26 cellular contexts compared by ENCODE assay signal in genomic region chr11:102792604-102793003, GRCh38. TPM values are rescaled to one million over a fixed set of nuclear protein-coding genes. Genes with fewer than 3 reads are reported as not detected.
"Had no signal": no experiment of that assay in that cellular context is flagged by ENCODE, and none has a peak within 500 bp of the region (broad histone marks: within the 10 kb centered on the region; RNA-seq: fewer than 3 reads in every experiment).

No MANE protein-coding gene starts in this region.

- H3K4me1 ChIP-seq: heart left ventricle, psoas muscle had no signal

- H3K27me3 ChIP-seq: heart left ventricle had no signal

- ATAC-seq: heart left ventricle; left lobe of liver; naive thymus-derived CD8-positive, alpha-beta T cell; psoas muscle; sciatic nerve; stimulated activated naive B cell treated with anti-CD40 and anti-IgM and Interleukin-4, amounts not matched to agents 10 μg/mL and 1 μg/mL and 100 μg/mL, for 72 hours; stimulated activated naive CD8-positive, alpha-beta T cell treated with anti-CD3 and anti-CD28 coated beads, Interleukin-15, amount 100 ng/mL, for 72 hours had no signal

- DNase-seq: cortex of kidney; dorsolateral prefrontal cortex; effector CD8-positive, alpha-beta T cell; foreskin melanocyte; heart left ventricle; hypothalamus; kidney glomerular epithelial cell; mammary epithelial cell; naive thymus-derived CD8-positive, alpha-beta T cell; psoas muscle; stimulated activated CD4-positive, alpha-beta T cell treated with anti-CD3 and anti-CD28 coated beads, Interleukin-2, amount 100 ng/mL, for 24 hours; stimulated activated CD4-positive, alpha-beta T cell treated with anti-CD3 and anti-CD28 coated beads, Interleukin-4, amount 100 ng/mL, for 4 hours; stimulated activated naive B cell treated with anti-CD40 and anti-IgM and Interleukin-4, amounts not matched to agents 10 μg/mL and 1 μg/mL and 100 μg/mL, for 72 hours; stimulated activated naive CD8-positive, alpha-beta T cell treated with anti-CD3 and anti-CD28 coated beads, Interleukin-15, amount 100 ng/mL, for 72 hours; substantia nigra; trophoblast cell had no signal

- FAIRE-seq: islet of Langerhans had no signal

- H3K9me3 Mint-ChIP-seq: naive thymus-derived CD8-positive, alpha-beta T cell; stimulated activated naive B cell treated with anti-CD40 and anti-IgM and Interleukin-4, amounts not matched to agents 10 μg/mL and 1 μg/mL and 100 μg/mL, for 72 hours; stimulated activated naive CD8-positive, alpha-beta T cell treated with anti-CD3 and anti-CD28 coated beads, Interleukin-15, amount 100 ng/mL, for 72 hours had no signal

- H3K36me3 ChIP-seq: heart left ventricle, neutrophil had no signal

- H3K4me3 ChIP-seq: dorsolateral prefrontal cortex, heart left ventricle, psoas muscle had no signal

- H3K36me3 Mint-ChIP-seq: naive thymus-derived CD8-positive, alpha-beta T cell; stimulated activated naive B cell treated with anti-CD40 and anti-IgM and Interleukin-4, amounts not matched to agents 10 μg/mL and 1 μg/mL and 100 μg/mL, for 72 hours had no signal

- H3K27ac Mint-ChIP-seq: naive thymus-derived CD8-positive, alpha-beta T cell; stimulated activated naive B cell treated with anti-CD40 and anti-IgM and Interleukin-4, amounts not matched to agents 10 μg/mL and 1 μg/mL and 100 μg/mL, for 72 hours; stimulated activated naive CD8-positive, alpha-beta T cell treated with anti-CD3 and anti-CD28 coated beads, Interleukin-15, amount 100 ng/mL, for 72 hours had no signal

- H3K9me3 ChIP-seq: heart left ventricle, neutrophil, psoas muscle had no signal

- H3K4me1 Mint-ChIP-seq: naive thymus-derived CD8-positive, alpha-beta T cell had no signal

- H3K4me3 Mint-ChIP-seq: naive thymus-derived CD8-positive, alpha-beta T cell; stimulated activated naive B cell treated with anti-CD40 and anti-IgM and Interleukin-4, amounts not matched to agents 10 μg/mL and 1 μg/mL and 100 μg/mL, for 72 hours; stimulated activated naive CD8-positive, alpha-beta T cell treated with anti-CD3 and anti-CD28 coated beads, Interleukin-15, amount 100 ng/mL, for 72 hours had no signal

RNA-seq across cellular contexts. Expression of gene MMP1, which starts 5.4 kb away (rescaled TPM):
- total RNA-seq: dorsolateral prefrontal cortex; left lobe of liver; lower leg skin; naive thymus-derived CD8-positive, alpha-beta T cell had no signal

RNA-seq across cellular contexts. Expression of gene MMP10, which starts 12.2 kb away (rescaled TPM):
- total RNA-seq: dorsolateral prefrontal cortex; heart left ventricle; left lobe of liver; lower leg skin; mesenteric fat pad; naive thymus-derived CD8-positive, alpha-beta T cell; osteoblast; psoas muscle; sciatic nerve; skeletal muscle tissue; urinary bladder had no signal

RNA-seq across cellular contexts. Expression of gene MMP3, which starts 50.8 kb away (rescaled TPM):
- total RNA-seq: heart left ventricle; left lobe of liver; mononuclear cell; naive thymus-derived CD8-positive, alpha-beta T cell; skeletal muscle tissue had no signal
